In genomic region chr16:86018487-86018886, GRCh38 we compare ENCODE assay signal across 12 cellular contexts.
DNase-seq lines count a peak whose midpoint lies in the region; TF ChIP-seq lines count a peak whose summit lies in the region.
"Had no signal": no experiment of that assay in that cellular context is flagged by ENCODE, and none has a peak within 500 bp of the region (broad histone marks: within the 10 kb centered on the region; RNA-seq: fewer than 3 reads in every experiment).

No MANE protein-coding gene starts in this region.

- H3K9me3 ChIP-seq in Karpas-422 (ENCODE audit: low read length) (peaks cover 2% of the 10 kb centered on the region), ascending aorta (peaks cover 0 to 4% of the 10 kb centered on the region in 2 donors), hepatocyte (ENCODE audit: low read depth) (no peaks in the 10 kb centered on the region), sigmoid colon (peaks cover 0 to 7% (median 2%) of the 10 kb centered on the region in 4 donors), OCI-LY7 (ENCODE audit: low read length) (0 out of 2 replicates have a peak, but pooled peaks cover 2% of the 10 kb centered on the region)

- CTCF ChIA-PET in OCI-LY7 (lab: Charles Lee; ENCODE audit: unreplicated experiment): no interaction called here

- no peak overlapping the region for H3K27ac ChIP-seq in Karpas-422 (ENCODE audit: low read length)
- H3K27ac ChIP-seq in ascending aorta: no peak overlapping the region
- no peak overlapping the region for H3K27ac ChIP-seq in hepatocyte
- peak overlapping the region in 2 of 4 donors; percentile 41 to 46 for H3K27ac ChIP-seq in sigmoid colon
- H3K27ac ChIP-seq in OCI-LY7 (ENCODE audit: low read depth, low read length, poor library complexity, severe bottlenecking): no peak overlapping the region
- H3K27ac ChIP-seq: gastrocnemius medialis had no signal

- TF ChIP-seq CTCF in ascending aorta (IDR thresholded peaks at IDR 0.05): no peak
- TF ChIP-seq CTCF in hepatocyte (IDR thresholded peaks at IDR 0.05; ENCODE audit: poor library complexity): no peak
- no peak for TF ChIP-seq CTCF in sigmoid colon (IDR thresholded peaks at IDR 0.05)
- no peak for TF ChIP-seq CTCF in OCI-LY7 (conservative IDR thresholded peaks at IDR 0.05; ENCODE audit: low read length)

- no peak overlapping the region for H3K4me2 ChIP-seq in Karpas-422 (ENCODE audit: low read depth, low read length, poor library complexity, severe bottlenecking)
- no peak overlapping the region for H3K4me2 ChIP-seq in hepatocyte
- H3K4me2 ChIP-seq in OCI-LY7 (ENCODE audit: low read length): no peak overlapping the region

- no peak overlapping the region for H2AFZ ChIP-seq in Karpas-422 (ENCODE audit: low read length)
- H2AFZ ChIP-seq in hepatocyte: no peak overlapping the region
- no peak overlapping the region for H2AFZ ChIP-seq in OCI-LY7 (ENCODE audit: low read length)

- peaks cover 2% of the 10 kb centered on the region for H3K4me1 Mint-ChIP-seq in activated T-helper 2 cell treated with anti-CD3 and anti-CD28 coated beads, Interferon-gamma antibody, Interleukin-2, Interleukin-4, amounts not matched to agents 10 μg/mL and 5 μg/mL and 100 μg/mL, durations not matched to agents 14 hours and 24 hours and 36 hours (ENCODE audit: low read depth)
- H3K4me1 Mint-ChIP-seq: activated naive CD4-positive, alpha-beta T cell treated with anti-CD3 and anti-CD28 coated beads, Interleukin-2, amount 10 ng/mL, durations not matched to agents 7 days and 5 days had no signal

- TF ChIP-seq EP300 in sigmoid colon (IDR thresholded peaks at IDR 0.05): peak in 2 of 4 donors; percentile 56 to 78

- in situ Hi-C loops in G401 (cut with HindIII; ENCODE audit: low sequenced_read_pairs): no loop called here

- H3K4me3 ChIP-seq in Karpas-422 (ENCODE audit: low read length) (no peak overlapping the region), ascending aorta (no peak overlapping the region), hepatocyte (no peak overlapping the region), sigmoid colon (no peak overlapping the region), OCI-LY7 (ENCODE audit: low read depth, low read length, poor library complexity, severe bottlenecking) (no peak overlapping the region)
- H3K4me3 ChIP-seq: gastrocnemius medialis had no signal

- H4K20me1 ChIP-seq in Karpas-422 (ENCODE audit: insufficient read depth, low read depth, low read length): no peaks in the 10 kb centered on the region
- H4K20me1 ChIP-seq in hepatocyte (ENCODE audit: insufficient read depth, poor library complexity, severe bottlenecking): no peaks in the 10 kb centered on the region
- no peaks in the 10 kb centered on the region for H4K20me1 ChIP-seq in OCI-LY7 (ENCODE audit: insufficient read depth, low read length)

- intact Hi-C loops in ascending aorta (cut with DNase I): no loop called here
- intact Hi-C loops in sigmoid colon (cut with DNase I): no loop called here
- intact Hi-C loops in activated T-helper 2 cell treated with anti-CD3 and anti-CD28 coated beads, Interferon-gamma antibody, Interleukin-2, Interleukin-4, amounts not matched to agents 10 μg/mL and 5 μg/mL and 100 μg/mL, durations not matched to agents 14 hours and 24 hours and 36 hours (cut with micrococcal nuclease): no loop called here
- intact Hi-C loops in OCI-LY7 (cut with micrococcal nuclease; ENCODE audit: unreplicated experiment): loop anchor here (10.0 kb wide), 1 partner anchor 124 kb away; the partner anchor contains the start of gene IRF8

- H3K4me1 ChIP-seq in Karpas-422 (ENCODE audit: low read length) (no peaks in the 10 kb centered on the region), ascending aorta (no peaks in the 10 kb centered on the region), hepatocyte (ENCODE audit: insufficient read depth) (no peaks in the 10 kb centered on the region), sigmoid colon (peaks cover 0 to 17% (median 15%) of the 10 kb centered on the region in 4 donors), OCI-LY7 (ENCODE audit: insufficient read depth, low read length, poor library complexity, severe bottlenecking) (no peaks in the 10 kb centered on the region)
- H3K4me1 ChIP-seq: gastrocnemius medialis had no signal

- no peaks in the 10 kb centered on the region; the same call in 1 of the 2 replicates for H3K27me3 ChIP-seq in Karpas-422 (ENCODE audit: low read length)
- no peaks in the 10 kb centered on the region for H3K27me3 ChIP-seq in ascending aorta
- H3K27me3 ChIP-seq in hepatocyte: no peaks in the 10 kb centered on the region
- no peaks in the 10 kb centered on the region for H3K27me3 ChIP-seq in sigmoid colon

- 35% methylated on average over 7 of the region's 7 CpGs for WGBS in hepatocyte (ENCODE audit: low lambda C conversion rate, missing lambda C conversion rate)
- 9 to 15% methylated on average over 7 of the region's 7 CpGs for WGBS in sigmoid colon, 2 donors

- BruUV-seq in OCI-LY7 (replicated peaks; lab: Mats Ljungman, UMichigan): no TSS peak

- H3K27me3 Mint-ChIP-seq in activated T-helper 2 cell treated with anti-CD3 and anti-CD28 coated beads, Interferon-gamma antibody, Interleukin-2, Interleukin-4, amounts not matched to agents 10 μg/mL and 5 μg/mL and 100 μg/mL, durations not matched to agents 14 hours and 24 hours and 36 hours (ENCODE audit: low read depth): peaks cover 4% of the 10 kb centered on the region

- no peaks in the 10 kb centered on the region for H3K36me3 ChIP-seq in Karpas-422 (ENCODE audit: insufficient read depth, low read length)
- no peaks in the 10 kb centered on the region for H3K36me3 ChIP-seq in ascending aorta
- no peaks in the 10 kb centered on the region for H3K36me3 ChIP-seq in hepatocyte (replicated peaks; ENCODE audit: insufficient read depth, low read depth)
- H3K36me3 ChIP-seq in sigmoid colon: no peaks in the 10 kb centered on the region
- no peaks in the 10 kb centered on the region for H3K36me3 ChIP-seq in OCI-LY7 (ENCODE audit: insufficient read depth, low read length)
- H3K36me3 ChIP-seq: gastrocnemius medialis had no signal

- H3K27ac Mint-ChIP-seq in activated T-helper 2 cell treated with anti-CD3 and anti-CD28 coated beads, Interferon-gamma antibody, Interleukin-2, Interleukin-4, amounts not matched to agents 10 μg/mL and 5 μg/mL and 100 μg/mL, durations not matched to agents 14 hours and 24 hours and 36 hours: no peak overlapping the region
- H3K27ac Mint-ChIP-seq: activated naive CD4-positive, alpha-beta T cell treated with anti-CD3 and anti-CD28 coated beads, Interleukin-2, amount 10 ng/mL, durations not matched to agents 7 days and 5 days had no signal

- POLR2A ChIA-PET in OCI-LY7 (lab: Charles Lee): no interaction called here

- DNase-seq in Karpas-422 (peak; percentile 51), ascending aorta (ENCODE audit: low spot score in 2 of 2) (peak; percentile 17 to 73), hepatocyte (ENCODE audit: low spot score) (peak; percentile 64), sigmoid colon (peak; percentile 81), NCI-H1048 (lab: John Stamatoyannopoulos, UW) (no peak), G401 (ENCODE audit: low spot score) (no peak), OCI-LY7 (ENCODE audit: low spot score) (no peak)
- DNase-seq in activated T-helper 2 cell treated with anti-CD3 and anti-CD28 coated beads, Interferon-gamma antibody, Interleukin-2, Interleukin-4, amounts not matched to agents 10 μg/mL and 5 μg/mL and 100 μg/mL, durations not matched to agents 14 hours and 24 hours and 36 hours (ENCODE audit: low spot score): no peak
- DNase-seq: activated naive CD4-positive, alpha-beta T cell treated with anti-CD3 and anti-CD28 coated beads, Interleukin-2, amount 10 ng/mL, durations not matched to agents 7 days and 5 days; EL; NCI-H510A had no signal

- peaks cover 3% of the 10 kb centered on the region for H3K36me3 Mint-ChIP-seq in activated T-helper 2 cell treated with anti-CD3 and anti-CD28 coated beads, Interferon-gamma antibody, Interleukin-2, Interleukin-4, amounts not matched to agents 10 μg/mL and 5 μg/mL and 100 μg/mL, durations not matched to agents 14 hours and 24 hours and 36 hours (ENCODE audit: low read depth)

- H3K4me3 Mint-ChIP-seq in activated T-helper 2 cell treated with anti-CD3 and anti-CD28 coated beads, Interferon-gamma antibody, Interleukin-2, Interleukin-4, amounts not matched to agents 10 μg/mL and 5 μg/mL and 100 μg/mL, durations not matched to agents 14 hours and 24 hours and 36 hours (ENCODE audit: low read depth): no peak overlapping the region
- H3K4me3 Mint-ChIP-seq: activated naive CD4-positive, alpha-beta T cell treated with anti-CD3 and anti-CD28 coated beads, Interleukin-2, amount 10 ng/mL, durations not matched to agents 7 days and 5 days had no signal

- TF ChIP-seq POLR2A in sigmoid colon (IDR thresholded peaks at IDR 0.05): no peak

- H3K9me2 ChIP-seq in Karpas-422 (replicated peaks; ENCODE audit: insufficient read depth, low read length) (no peaks in the 10 kb centered on the region), hepatocyte (replicated peaks; ENCODE audit: insufficient read depth) (no peaks in the 10 kb centered on the region), OCI-LY7 (ENCODE audit: insufficient read depth, low read length) (no peaks in the 10 kb centered on the region)

- peaks cover 23% of the 10 kb centered on the region for H3K9me3 Mint-ChIP-seq in activated T-helper 2 cell treated with anti-CD3 and anti-CD28 coated beads, Interferon-gamma antibody, Interleukin-2, Interleukin-4, amounts not matched to agents 10 μg/mL and 5 μg/mL and 100 μg/mL, durations not matched to agents 14 hours and 24 hours and 36 hours

- H3K79me2 ChIP-seq in Karpas-422 (ENCODE audit: low read length) (no peaks in the 10 kb centered on the region), hepatocyte (no peaks in the 10 kb centered on the region), OCI-LY7 (ENCODE audit: insufficient read depth, low read depth, low read length) (no peaks in the 10 kb centered on the region)

- no peak overlapping the region for H3K9ac ChIP-seq in Karpas-422 (ENCODE audit: low read length)

Comparison
In these comparisons a context has a peak if more than half of its experiments do, and no peak if none do; other contexts are left out.
1. DNase-seq: peak in Karpas-422 (single experiment), ascending aorta (2 of 2), hepatocyte (single experiment) and sigmoid colon (single experiment); none in NCI-H1048 (single experiment), G401 (single experiment), activated T-helper 2 cell treated with anti-CD3 and anti-CD28 coated beads, Interferon-gamma antibody, Interleukin-2, Interleukin-4, amounts not matched to agents 10 μg/mL and 5 μg/mL and 100 μg/mL, durations not matched to agents 14 hours and 24 hours and 36 hours (single experiment) and OCI-LY7 (single experiment).